In genomic region chr15:75903331-75904240, GRCh38 we compare ENCODE assay signal across 8 cellular contexts. TPM values are rescaled to one million over a fixed set of nuclear protein-coding genes. Genes with fewer than 3 reads are reported as not detected.
A peak's percentile ranks its signal among the peaks of the same experiment; 100 is the strongest.
DNase-seq lines count a peak whose midpoint lies in the region; ATAC-seq and TF ChIP-seq lines count a peak whose summit lies in the region.

Gene FBXO22 (plus strand): TSS chr15:75903878. CDS start chr15:75903964, 86 bp downstream.

- H3K9me3 Mint-ChIP-seq in activated CD4-positive, alpha-beta memory T cell treated with anti-CD3 and anti-CD28 coated beads for 36 hours: no peaks in the 10 kb centered on the region

- H3K27me3 Mint-ChIP-seq in activated CD4-positive, alpha-beta memory T cell treated with anti-CD3 and anti-CD28 coated beads for 36 hours: no peaks in the 10 kb centered on the region

- DNase-seq in NCI-H748 (lab: John Stamatoyannopoulos, UW; ENCODE audit: unreplicated experiment): peak; percentile 92
- DNase-seq in activated CD4-positive, alpha-beta memory T cell treated with anti-CD3 and anti-CD28 coated beads for 36 hours: peak; percentile 95
- DNase-seq in dorsolateral prefrontal cortex: peak; percentile 77 to 94 (median 90)
- DNase-seq in right lobe of liver: peak; percentile 93 to 95 (median 95)
- DNase-seq in stimulated activated CD4-positive, alpha-beta T cell treated with anti-CD3 and anti-CD28 coated beads, Interleukin-4, amount 100 ng/mL, for 24 hours: peak; percentile 92

- H3K27me3 ChIP-seq in dorsolateral prefrontal cortex (no peaks in the 10 kb centered on the region), right lobe of liver (no peaks in the 10 kb centered on the region)

- peaks cover 0 to 20% (median 0%) of the 10 kb centered on the region in 4 donors for H3K4me1 ChIP-seq in right lobe of liver

- POLR2A ChIA-PET in activated CD4-positive, alpha-beta memory T cell treated with anti-CD3 and anti-CD28 coated beads for 36 hours (lab: Charles Lee): interaction anchor here (0.7 to 1.9 kb wide), 3 partner anchors 60 to 536 kb away, joined by 3 to 8 read pairs (median 3); partner anchors contain the start of gene UBE2Q2

- 3% methylated on average over 34 of the region's 63 CpGs for WGBS in right lobe of liver (ENCODE audit: insufficient coverage, low coverage, low lambda C conversion rate, missing lambda C conversion rate)

- TF ChIP-seq CTCF in C4-2B (conservative IDR thresholded peaks at IDR 0.05) (no peak), dorsolateral prefrontal cortex (IDR thresholded peaks at IDR 0.05 in 54 of 56, conservative IDR thresholded peaks at IDR 0.05 in 2 of 56; ENCODE audit: low read depth in 1 of 56, partially characterized antibody in 56 of 56) (peak in 29 of 56 donors; percentile 5 to 49 (median 23)), right lobe of liver (IDR thresholded peaks at IDR 0.05) (no peak)

- ATAC-seq in GM19351 (IDR thresholded peaks at IDR 0.05; ENCODE audit: unreplicated experiment): peak; percentile 93
- ATAC-seq in HG03520 (IDR thresholded peaks at IDR 0.05; ENCODE audit: unreplicated experiment): peak; percentile 85
- ATAC-seq in right lobe of liver: peak; percentile 96 to 98 (median 97)

- H3K27ac Mint-ChIP-seq in activated CD4-positive, alpha-beta memory T cell treated with anti-CD3 and anti-CD28 coated beads for 36 hours: peak within 1 kb of the TSS; percentile 96

- peaks cover 39% of the 10 kb centered on the region for H3K4me1 Mint-ChIP-seq in activated CD4-positive, alpha-beta memory T cell treated with anti-CD3 and anti-CD28 coated beads for 36 hours (ENCODE audit: low read depth)

- peak within 1 kb of the TSS; percentile 92 for H3K27ac ChIP-seq in C4-2B
- peak within 1 kb of the TSS in 58 of 59 donors; percentile 4 to 91 (median 74) for H3K27ac ChIP-seq in dorsolateral prefrontal cortex
- peak within 1 kb of the TSS; percentile 69 to 88 (median 79) for H3K27ac ChIP-seq in right lobe of liver

- peak; percentile 72 for TF ChIP-seq POLR2A in right lobe of liver (IDR thresholded peaks at IDR 0.05)

- CTCF ChIA-PET in activated CD4-positive, alpha-beta memory T cell treated with anti-CD3 and anti-CD28 coated beads for 36 hours (lab: Charles Lee): interaction anchor here (0.6 to 1.0 kb wide), 2 partner anchors 63 to 94 kb away, joined by 3 read pairs; no protein-coding TSS in a partner anchor

- no peaks in the 10 kb centered on the region for H3K9me3 ChIP-seq in right lobe of liver

- peaks cover 0 to 8% (median 1%) of the 10 kb centered on the region in 4 donors for H3K36me3 ChIP-seq in right lobe of liver

- intact Hi-C loops in activated CD4-positive, alpha-beta memory T cell treated with anti-CD3 and anti-CD28 coated beads for 36 hours (cut with micrococcal nuclease): loop anchor here (1.0 to 10.0 kb wide), 2 partner anchors 61 to 179 kb away; a partner anchor contains a TSS
- intact Hi-C loops in dorsolateral prefrontal cortex (cut with DNase I): loop anchor here in 1 of 2 donors (5.0 kb wide), 2 partner anchors 56 to 261 kb away; partner anchors contain the start of gene IMP3
- intact Hi-C loops in right lobe of liver (cut with DNase I): no loop called here

- peak within 1 kb of the TSS; percentile 100 for H3K4me3 Mint-ChIP-seq in activated CD4-positive, alpha-beta memory T cell treated with anti-CD3 and anti-CD28 coated beads for 36 hours

- peaks cover 17% of the 10 kb centered on the region for H3K36me3 Mint-ChIP-seq in activated CD4-positive, alpha-beta memory T cell treated with anti-CD3 and anti-CD28 coated beads for 36 hours

- H3K4me3 ChIP-seq in dorsolateral prefrontal cortex (peak within 1 kb of the TSS; percentile 65 to 98 (median 91)), right lobe of liver (peak within 1 kb of the TSS; percentile 70 to 97 (median 81))

RNA-seq across cellular contexts. Expression of gene FBXO22, which starts in this region (rescaled TPM):
- 10 to 100 TPM; 66.7 to 67.4 TPM for total RNA-seq in activated CD4-positive, alpha-beta memory T cell treated with anti-CD3 and anti-CD28 coated beads for 36 hours
- total RNA-seq in dorsolateral prefrontal cortex (10 to 100 TPM; 18.2 to 31.2 (median 23.7) TPM), right lobe of liver (10 to 100 TPM; 17.3 to 26.6 (median 20.0) TPM)

Comparison
In these comparisons a context has a peak if more than half of its experiments do, and no peak if none do; other contexts are left out.
1. Peak in every context shown above with its lines: DNase-seq, ATAC-seq, H3K4me3 ChIP-seq and H3K27ac ChIP-seq.
2. CTCF ChIP-seq: peak in dorsolateral prefrontal cortex (29 of 56); none in C4-2B (single experiment) and right lobe of liver (0 of 4).